Comparison of ENCODE assay signal across 19 cellular contexts in genomic region chr18:28132084-28132483, GRCh38. TPM values are rescaled to one million over a fixed set of nuclear protein-coding genes. Genes with fewer than 3 reads are reported as not detected.
"Had no signal": no experiment of that assay in that cellular context is flagged by ENCODE, and none has a peak within 500 bp of the region (broad histone marks: within the 10 kb centered on the region; RNA-seq: fewer than 3 reads in every experiment).

No MANE protein-coding gene starts in this region.

- DNase-seq: activated CD4-positive, alpha-beta T cell treated with anti-CD3 and anti-CD28 coated beads for 1 hour; activated CD4-positive, alpha-beta T cell treated with anti-CD3 and anti-CD28 coated beads, Interleukin-2, amount 50 U/mL, for 48 hours; activated CD8-positive, alpha-beta memory T cell treated with anti-CD3 and anti-CD28 coated beads, Interleukin-2, amount 10 ng/mL, durations not matched to agents 7 days and 5 days; activated naive CD4-positive, alpha-beta T cell treated with anti-CD3 and anti-CD28 coated beads, Interleukin-2, amount 10 ng/mL, durations not matched to agents 7 days and 5 days; activated T-cell treated with anti-CD3 and anti-CD28 coated beads, Interleukin-2, amount 50 U/mL, for 1 hour; central memory CD4-positive, alpha-beta T cell; colonic mucosa; kidney glomerular epithelial cell; natural killer cell; psoas muscle; sigmoid colon; stimulated activated CD4-positive, alpha-beta T cell treated with anti-CD3 and anti-CD28 coated beads, Interleukin-2, amount 100 ng/mL, for 24 hours; stomach; testis; upper lobe of left lung had no signal

- ATAC-seq: activated CD8-positive, alpha-beta memory T cell treated with anti-CD3 and anti-CD28 coated beads, Interleukin-2, amount 10 ng/mL, durations not matched to agents 7 days and 5 days; esophagus mucosa; natural killer cell; psoas muscle had no signal

- H3K9me3 ChIP-seq: colonic mucosa, psoas muscle, sigmoid colon, stomach, testis, upper lobe of left lung had no signal

- H3K4me3 ChIP-seq: colonic mucosa, lung, psoas muscle, sigmoid colon, stomach, testis, upper lobe of left lung had no signal

- H3K27me3 Mint-ChIP-seq: activated CD8-positive, alpha-beta memory T cell treated with anti-CD3 and anti-CD28 coated beads, Interleukin-2, amount 10 ng/mL, durations not matched to agents 7 days and 5 days; activated naive CD4-positive, alpha-beta T cell treated with anti-CD3 and anti-CD28 coated beads, Interleukin-2, amount 10 ng/mL, durations not matched to agents 7 days and 5 days had no signal

- H3K36me3 Mint-ChIP-seq: activated CD8-positive, alpha-beta memory T cell treated with anti-CD3 and anti-CD28 coated beads, Interleukin-2, amount 10 ng/mL, durations not matched to agents 7 days and 5 days; activated naive CD4-positive, alpha-beta T cell treated with anti-CD3 and anti-CD28 coated beads, Interleukin-2, amount 10 ng/mL, durations not matched to agents 7 days and 5 days; natural killer cell had no signal

- H3K4me1 ChIP-seq: colonic mucosa, psoas muscle, sigmoid colon, stomach, upper lobe of left lung had no signal

- H3K36me3 ChIP-seq: colonic mucosa, sigmoid colon, stomach, upper lobe of left lung had no signal

- H3K27me3 ChIP-seq: colonic mucosa, sigmoid colon, stomach, testis, upper lobe of left lung had no signal

- H3K27ac Mint-ChIP-seq: activated CD8-positive, alpha-beta memory T cell treated with anti-CD3 and anti-CD28 coated beads, Interleukin-2, amount 10 ng/mL, durations not matched to agents 7 days and 5 days; activated naive CD4-positive, alpha-beta T cell treated with anti-CD3 and anti-CD28 coated beads, Interleukin-2, amount 10 ng/mL, durations not matched to agents 7 days and 5 days; activated T-helper 2 cell treated with anti-CD3 and anti-CD28 coated beads, Interferon-gamma antibody, Interleukin-2, Interleukin-4, amounts not matched to agents 10 μg/mL and 5 μg/mL and 100 μg/mL, durations not matched to agents 14 hours and 24 hours and 36 hours; natural killer cell had no signal

- H3K9me3 Mint-ChIP-seq: natural killer cell had no signal

- H3K4me1 Mint-ChIP-seq: activated CD8-positive, alpha-beta memory T cell treated with anti-CD3 and anti-CD28 coated beads, Interleukin-2, amount 10 ng/mL, durations not matched to agents 7 days and 5 days; activated naive CD4-positive, alpha-beta T cell treated with anti-CD3 and anti-CD28 coated beads, Interleukin-2, amount 10 ng/mL, durations not matched to agents 7 days and 5 days; natural killer cell had no signal

- H3K4me3 Mint-ChIP-seq: activated CD8-positive, alpha-beta memory T cell treated with anti-CD3 and anti-CD28 coated beads, Interleukin-2, amount 10 ng/mL, durations not matched to agents 7 days and 5 days; activated naive CD4-positive, alpha-beta T cell treated with anti-CD3 and anti-CD28 coated beads, Interleukin-2, amount 10 ng/mL, durations not matched to agents 7 days and 5 days; natural killer cell had no signal

RNA-seq across cellular contexts. Expression of gene CDH2, which starts 44.8 kb away (rescaled TPM):
- total RNA-seq: activated T-helper 2 cell treated with anti-CD3 and anti-CD28 coated beads, Interferon-gamma antibody, Interleukin-2, Interleukin-4, amounts not matched to agents 10 μg/mL and 5 μg/mL and 100 μg/mL, durations not matched to agents 14 hours and 24 hours and 36 hours; esophagus mucosa; mononuclear cell had no signal
